16 cellular contexts compared by ENCODE assay signal in the genomic region with DNA sequence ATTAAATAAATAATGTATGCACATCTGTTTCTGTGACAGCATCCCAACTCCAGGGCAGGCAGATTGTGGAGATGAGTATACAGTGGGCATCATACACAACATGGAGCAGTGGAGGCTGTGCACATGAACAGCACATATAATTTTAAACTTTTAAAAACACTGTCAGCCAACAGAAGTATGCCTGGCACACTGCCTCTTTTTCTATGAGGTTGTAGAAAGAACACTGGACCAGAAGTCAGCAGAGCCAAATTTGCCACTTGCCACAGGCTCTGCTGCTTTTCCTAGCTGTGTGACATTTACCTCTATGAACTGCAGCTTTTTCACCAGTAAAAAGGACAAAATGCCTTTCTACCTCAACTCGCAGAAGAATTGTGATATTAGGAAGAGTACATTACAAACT.
DNase-seq lines count a peak whose midpoint lies in the region; ATAC-seq and TF ChIP-seq lines count a peak whose summit lies in the region.
"Had no signal": no experiment of that assay in that cellular context is flagged by ENCODE, and none has a peak within 500 bp of the region (broad histone marks: within the 10 kb centered on the region; RNA-seq: fewer than 3 reads in every experiment).

No MANE protein-coding gene starts in this region.

- WGBS in IMR-90 (ENCODE audit: extremely low coverage in 2 of 2, insufficient read length in 1 of 2), 2 experiments, result no CpG with 5 or more reads among the region's 1 CpG
- WGBS in testis, 2 donors, result 62 to 78% methylated on average over 1 of the region's 1 CpG

- dilution Hi-C loops in IMR-90 (cut with HindIII; ENCODE audit: low sequenced_read_pairs, unreplicated experiment), result no loop called here

- H2AFZ ChIP-seq in IMR-90 (replicated peaks; ENCODE audit: low read length, poor library complexity) (no peak overlapping the region), fibroblast of lung (ENCODE audit: low read length) (no peak overlapping the region)

- no peak overlapping the region for H2BK20ac ChIP-seq in IMR-90 (ENCODE audit: low read depth, low read length)

- CTCF ChIA-PET in IMR-90 (lab: Yijun Ruan, JAX), result no interaction called here

- H4K91ac ChIP-seq in IMR-90 (ENCODE audit: insufficient read depth, low read depth, low read length), result no peak overlapping the region

- no peak for ATAC-seq in IMR-90 (ENCODE audit: low read depth)
- no peak for ATAC-seq in GM19035 (IDR thresholded peaks at IDR 0.05; ENCODE audit: unreplicated experiment)

- H3K4ac ChIP-seq in IMR-90 (ENCODE audit: low read depth, low read length), result no peak overlapping the region

- POLR2A ChIA-PET in IMR-90 (lab: Charles Lee; ENCODE audit: unreplicated experiment), result no interaction called here

- H3K56ac ChIP-seq in IMR-90 (ENCODE audit: extremely low read depth, insufficient read depth, low read length), result no peak overlapping the region

- H2BK5ac ChIP-seq in IMR-90 (ENCODE audit: low read depth, low read length, poor library complexity, severe bottlenecking), result no peak overlapping the region

- H3K79me1 ChIP-seq in IMR-90 (ENCODE audit: low read depth in 1 of 2, low read length in 2 of 2), result no peaks in the 10 kb centered on the region

- no peak overlapping the region for H2AK5ac ChIP-seq in IMR-90 (ENCODE audit: low read depth, low read length)

- no peak overlapping the region for H3K14ac ChIP-seq in IMR-90 (replicated peaks; ENCODE audit: low read depth, low read length)

- TF ChIP-seq CTCF in IMR-90 (conservative IDR thresholded peaks at IDR 0.05; ENCODE audit: low read depth, low read length) (no peak), fibroblast of lung (conservative IDR thresholded peaks at IDR 0.05 in 1 of 2, IDR thresholded peaks at IDR 0.05 in 1 of 2; ENCODE audit: low read depth in 1 of 2, low read length in 2 of 2) (no peak), testis (IDR thresholded peaks at IDR 0.05) (no peak)

- no peak for TF ChIP-seq RAD21 in IMR-90 (IDR thresholded peaks at IDR 0.05; ENCODE audit: low read length)

- no peak overlapping the region for H2BK15ac ChIP-seq in IMR-90 (ENCODE audit: low read depth, low read length)

- H3K4me3 ChIP-seq in IMR-90 (ENCODE audit: insufficient read depth, low read depth, low read length) (no peak overlapping the region), fibroblast of lung (replicated peaks in 1 of 4; ENCODE audit: control extremely low read depth in 1 of 4, insufficient read depth in 1 of 4, low read depth in 3 of 4, low read length in 4 of 4) (no peak overlapping the region), mucosa of rectum (ENCODE audit: low read length in 2 of 2) (no peak overlapping the region), testis (no peak overlapping the region)
- H3K4me3 ChIP-seq: cardiac muscle cell, SJSA1 had no signal

- no TSS peak for BruUV-seq in IMR-90 (replicated peaks; lab: Mats Ljungman, UMichigan)

- no peak overlapping the region for H2AK9ac ChIP-seq in IMR-90 (replicated peaks; ENCODE audit: low read depth, low read length, poor library complexity)

- in situ Hi-C loops in IMR-90 (cut with MboI; ENCODE audit: low sequenced_read_pairs), result no loop called here

- no peaks in the 10 kb centered on the region for H3K27me3 ChIP-seq in IMR-90 (ENCODE audit: control insufficient read depth, insufficient read depth, low read length)
- H3K27me3 ChIP-seq in fibroblast of lung (ENCODE audit: control insufficient read depth, insufficient read depth, low read length), result no peaks in the 10 kb centered on the region
- H3K27me3 ChIP-seq in mucosa of rectum (ENCODE audit: control insufficient read depth in 2 of 2, insufficient read depth in 2 of 2, low read length in 2 of 2), result no peaks in the 10 kb centered on the region
- no peaks in the 10 kb centered on the region for H3K27me3 ChIP-seq in testis
- H3K27me3 ChIP-seq: cardiac muscle cell, SJSA1 had no signal

- H3K9me1 ChIP-seq in IMR-90 (ENCODE audit: insufficient read depth, low read length), result no peaks in the 10 kb centered on the region

- H3K79me2 ChIP-seq in fibroblast of lung (ENCODE audit: control insufficient read depth, insufficient read depth, low read length), result no peaks in the 10 kb centered on the region

- H3K36me3 ChIP-seq in IMR-90 (ENCODE audit: control insufficient read depth, insufficient read depth, low read length), result no peaks in the 10 kb centered on the region; the same call in 1 of the 2 replicates
- no peaks in the 10 kb centered on the region for H3K36me3 ChIP-seq in fibroblast of lung (ENCODE audit: control insufficient read depth, insufficient read depth, low read length)
- no peaks in the 10 kb centered on the region for H3K36me3 ChIP-seq in mucosa of rectum (ENCODE audit: control insufficient read depth in 2 of 2, insufficient read depth in 2 of 2, low read length in 2 of 2)
- H3K36me3 ChIP-seq in testis (ENCODE audit: low read depth, missing control alignments), result no peaks in the 10 kb centered on the region
- H3K36me3 ChIP-seq: cardiac muscle cell, SJSA1 had no signal

- H3K9me3 ChIP-seq in IMR-90 (ENCODE audit: control insufficient read depth, insufficient read depth, low read length) (no peaks in the 10 kb centered on the region), fibroblast of lung (ENCODE audit: control insufficient read depth, insufficient read depth, low read depth, low read length) (no peaks in the 10 kb centered on the region), mucosa of rectum (ENCODE audit: control insufficient read depth in 2 of 2, low read length in 2 of 2) (no peaks in the 10 kb centered on the region), testis (no peaks in the 10 kb centered on the region)
- H3K9me3 ChIP-seq: SJSA1 had no signal

- DNase-seq in IMR-90 (peak; percentile 11), fibroblast of lung (ENCODE audit: low read depth in 2 of 2) (peak; percentile 29 to 64), testis (peak; percentile 28), hypothalamus (lab: John Stamatoyannopoulos, UW) (no peak), NCI-H774 (lab: John Stamatoyannopoulos, UW) (no peak), NCI-H510A (lab: John Stamatoyannopoulos, UW) (no peak)
- DNase-seq: activated naive CD8-positive, alpha-beta T cell treated with anti-CD3 and anti-CD28 coated beads, Interleukin-2, amount 10 ng/mL, durations not matched to agents 7 days and 5 days; DMS53; effector CD8-positive, alpha-beta T cell; KG1; NCI-H2081 treated with DMSO at 0.1 percent for 48 hours; NCI-H526 had no signal

- H4K5ac ChIP-seq in IMR-90 (ENCODE audit: low read depth, low read length), result no peak overlapping the region

- peak overlapping the region; percentile 3; the same call in 1 of the 2 replicates for H2BK120ac ChIP-seq in IMR-90 (ENCODE audit: low read depth, low read length)

- peaks cover 5% of the 10 kb centered on the region; the same call in 1 of the 2 replicates for H3K4me1 ChIP-seq in IMR-90 (ENCODE audit: control insufficient read depth, insufficient read depth, low read length)
- no peaks in the 10 kb centered on the region for H3K4me1 ChIP-seq in fibroblast of lung (ENCODE audit: control insufficient read depth, extremely low read depth, insufficient read depth, low read length)
- no peaks in the 10 kb centered on the region for H3K4me1 ChIP-seq in mucosa of rectum (ENCODE audit: control insufficient read depth in 2 of 2, insufficient read depth in 2 of 2, low read length in 2 of 2)
- H3K4me1 ChIP-seq in testis, result peaks cover 6% of the 10 kb centered on the region

- H3K18ac ChIP-seq in IMR-90 (ENCODE audit: low read depth, low read length), result no peak overlapping the region

- H3K9ac ChIP-seq in IMR-90 (ENCODE audit: low read depth, low read length) (no peak overlapping the region), fibroblast of lung (ENCODE audit: insufficient read depth, low read length) (no peak overlapping the region), mucosa of rectum (ENCODE audit: low read depth in 1 of 2, low read length in 2 of 2) (no peak overlapping the region)

- H4K20me1 ChIP-seq in IMR-90 (ENCODE audit: insufficient read depth, low read length), result no peaks in the 10 kb centered on the region
- no peaks in the 10 kb centered on the region for H4K20me1 ChIP-seq in fibroblast of lung (ENCODE audit: control insufficient read depth, extremely low read depth, insufficient read depth, low read length)

- no peak overlapping the region; the same call in 1 of the 2 replicates for H3K23ac ChIP-seq in IMR-90 (ENCODE audit: low read depth, low read length)

- H3K4me2 ChIP-seq in IMR-90 (ENCODE audit: low read depth, low read length) (no peak overlapping the region), fibroblast of lung (ENCODE audit: extremely low read depth, insufficient read depth, low read length) (no peak overlapping the region)

- H4K8ac ChIP-seq in IMR-90 (ENCODE audit: low read depth in 2 of 2, low read length in 2 of 2), result no peak overlapping the region

- H3K27ac ChIP-seq in IMR-90 (ENCODE audit: insufficient read depth, low read length), result no peak overlapping the region
- H3K27ac ChIP-seq in fibroblast of lung (ENCODE audit: insufficient read depth, low read length), result no peak overlapping the region
- H3K27ac ChIP-seq in mucosa of rectum (ENCODE audit: low read depth in 2 of 2, low read length in 2 of 2), result peak overlapping the region; percentile 19
- H3K27ac ChIP-seq in testis, result peak overlapping the region in 1 of 2 donors; percentile 70
- H3K27ac ChIP-seq: cardiac muscle cell, SJSA1 had no signal

- intact Hi-C loops in IMR-90 (cut with micrococcal nuclease) (no loop called here), testis (cut with DNase I; ENCODE audit: low total_unique reads) (no loop called here)

- no peak for TF ChIP-seq POLR2A in IMR-90 (IDR thresholded peaks at IDR 0.05; ENCODE audit: low read depth, low read length)
- TF ChIP-seq POLR2A in testis (IDR thresholded peaks at IDR 0.05), result no peak

TF ChIP-seq in IMR-90, 13 proteins besides CTCF, POLR2A, EP300 and RAD21 (continues in another document):
- TF ChIP-seq RFX5 (IDR thresholded peaks at IDR 0.05; ENCODE audit: low read depth, low read length) (no peak), CEBPB (IDR thresholded peaks at IDR 0.05; ENCODE audit: low read depth, low read length) (no peak), CHD1 (IDR thresholded peaks at IDR 0.05; ENCODE audit: low read depth, low read length) (no peak), FOS (IDR thresholded peaks at IDR 0.05; ENCODE audit: low read depth, low read length) (no peak), NFE2L2 (IDR thresholded peaks at IDR 0.05; ENCODE audit: low read depth, low read length) (no peak), SMC3 (IDR thresholded peaks at IDR 0.05; ENCODE audit: low read depth, low read length) (no peak), MAZ (IDR thresholded peaks at IDR 0.05; ENCODE audit: borderline replicate concordance, low read depth, low read length) (no peak), MAFK (IDR thresholded peaks at IDR 0.05; ENCODE audit: low read depth, low read length) (no peak)
- TF ChIP-seq, protein P1, sequence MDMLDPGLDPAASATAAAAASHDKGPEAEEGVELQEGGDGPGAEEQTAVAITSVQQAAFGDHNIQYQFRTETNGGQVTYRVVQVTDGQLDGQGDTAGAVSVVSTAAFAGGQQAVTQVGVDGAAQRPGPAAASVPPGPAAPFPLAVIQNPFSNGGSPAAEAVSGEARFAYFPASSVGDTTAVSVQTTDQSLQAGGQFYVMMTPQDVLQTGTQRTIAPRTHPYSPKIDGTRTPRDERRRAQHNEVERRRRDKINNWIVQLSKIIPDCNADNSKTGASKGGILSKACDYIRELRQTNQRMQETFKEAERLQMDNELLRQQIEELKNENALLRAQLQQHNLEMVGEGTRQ (IDR thresholded peaks at IDR 0.05; ENCODE audit: low read depth, low read length), result no peak

Comparison
In these comparisons a context has a peak if more than half of its experiments do, and no peak if none do; other contexts are left out.
1. DNase-seq: peak in IMR-90 (single experiment), fibroblast of lung (2 of 2) and testis (single experiment); none in hypothalamus (0 of 51), NCI-H774 (single experiment) and NCI-H510A (single experiment).
2. H3K27ac ChIP-seq: peak in mucosa of rectum (2 of 2); none in IMR-90 (single experiment) and fibroblast of lung (single experiment).